19 cellular contexts compared by ENCODE assay signal in the genomic region with DNA sequence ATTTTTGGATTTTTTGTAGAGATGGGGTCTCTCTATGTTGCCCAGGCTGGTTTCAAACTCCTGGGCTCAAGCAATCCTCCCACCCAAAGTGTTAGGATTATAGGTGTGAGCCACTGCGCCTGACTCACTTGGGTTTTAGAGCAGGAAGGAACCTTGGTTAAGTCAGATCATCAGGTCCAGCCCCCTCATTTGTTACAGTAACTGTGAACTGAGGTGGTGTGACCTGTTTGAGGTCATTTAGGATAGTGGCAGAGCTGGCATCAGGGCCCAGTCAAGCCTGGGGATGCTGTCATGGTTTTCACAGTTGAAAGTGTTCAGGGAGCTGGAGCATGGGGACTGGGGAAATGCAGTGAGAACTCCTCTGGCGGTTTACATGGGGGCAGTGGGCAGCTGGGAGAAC.
DNase-seq lines count a peak whose midpoint lies in the region; ATAC-seq and TF ChIP-seq lines count a peak whose summit lies in the region.
"Had no signal": no experiment of that assay in that cellular context is flagged by ENCODE, and none has a peak within 500 bp of the region (broad histone marks: within the 10 kb centered on the region; RNA-seq: fewer than 3 reads in every experiment).

No MANE protein-coding gene starts in this region.

- H2AFZ ChIP-seq in mesenchymal stem cell (ENCODE audit: low read depth, low read length) = no peak overlapping the region

- no peak overlapping the region for H3K23ac ChIP-seq in mesenchymal stem cell (ENCODE audit: low read length in 2 of 2)

- H3K14ac ChIP-seq in mesenchymal stem cell (ENCODE audit: low read length in 2 of 2) = no peak overlapping the region

- H3K4me2 ChIP-seq in mesenchymal stem cell (ENCODE audit: low read length, poor library complexity, severe bottlenecking) = no peak overlapping the region

- no peak overlapping the region for H3K4ac ChIP-seq in mesenchymal stem cell (ENCODE audit: low read depth in 1 of 2, low read length in 2 of 2)

- no peak overlapping the region for H2BK15ac ChIP-seq in mesenchymal stem cell (ENCODE audit: low read depth, poor library complexity, severe bottlenecking)

- WGBS in mesenchymal stem cell = 100% methylated on average over 2 of the region's 2 CpGs

- H3K36me3 Mint-ChIP-seq in CD14-positive monocyte = peaks cover 8 to 15% of the 10 kb centered on the region in 2 donors
- peaks cover 11% of the 10 kb centered on the region for H3K36me3 Mint-ChIP-seq in activated T-helper 17 cell treated with anti-CD3 and anti-CD28 coated beads, Interleukin-2, amount 50 U/mL, for 72 hours (ENCODE audit: low read depth)
- no peaks in the 10 kb centered on the region for H3K36me3 Mint-ChIP-seq in mesothelial cell of epicardium
- H3K36me3 Mint-ChIP-seq: naive thymus-derived CD8-positive, alpha-beta T cell had no signal

- no peak for DNase-seq in CD14-positive monocyte (ENCODE audit: low spot score)
- DNase-seq in ELR (ENCODE audit: low read depth) = peak; percentile 11
- no peak for DNase-seq in mesenchymal stem cell
- no peak for DNase-seq in NAMALWA (ENCODE audit: low spot score)
- no peak for DNase-seq in mesothelial cell of epicardium (ENCODE audit: low spot score in 2 of 2, unreplicated experiment in 2 of 2)
- DNase-seq: caudate nucleus; GF-D8; GOT3; heart right ventricle; KBM-7; naive thymus-derived CD8-positive, alpha-beta T cell; NCI-H1694; NCI-H524 treated with DMSO at 0.1 percent for 48 hours; T-helper 9 cell had no signal

- H2BK12ac ChIP-seq in mesenchymal stem cell (ENCODE audit: low read length in 2 of 2) = peak overlapping the region in 1 of 2 experiments; percentile 31

- no peak overlapping the region for H4K91ac ChIP-seq in mesenchymal stem cell (ENCODE audit: low read length)

- H3K27me3 Mint-ChIP-seq in CD14-positive monocyte (ENCODE audit: low read depth in 3 of 3) (peaks cover 0 to 3% (median 0%) of the 10 kb centered on the region in 3 donors), mesothelial cell of epicardium (ENCODE audit: low read depth) (no peaks in the 10 kb centered on the region)
- H3K27me3 Mint-ChIP-seq in activated T-helper 17 cell treated with anti-CD3 and anti-CD28 coated beads, Interleukin-2, amount 50 U/mL, for 72 hours = no peaks in the 10 kb centered on the region
- H3K27me3 Mint-ChIP-seq: naive thymus-derived CD8-positive, alpha-beta T cell had no signal

- no peaks in the 10 kb centered on the region for H3K9me3 Mint-ChIP-seq in CD14-positive monocyte
- no peaks in the 10 kb centered on the region for H3K9me3 Mint-ChIP-seq in activated T-helper 17 cell treated with anti-CD3 and anti-CD28 coated beads, Interleukin-2, amount 50 U/mL, for 72 hours
- no peaks in the 10 kb centered on the region for H3K9me3 Mint-ChIP-seq in mesothelial cell of epicardium
- H3K9me3 Mint-ChIP-seq: naive thymus-derived CD8-positive, alpha-beta T cell had no signal

- no peak overlapping the region for H3K4me3 ChIP-seq in mesenchymal stem cell (ENCODE audit: insufficient read depth in 1 of 2, low read depth in 1 of 2, low read length in 2 of 2)
- H3K4me3 ChIP-seq: heart right ventricle, suprapubic skin had no signal

- H2BK120ac ChIP-seq in mesenchymal stem cell (ENCODE audit: low read depth, low read length) = no peak overlapping the region

- intact Hi-C loops in CD14-positive monocyte (cut with micrococcal nuclease) = no loop called here

- H3K36me3 ChIP-seq in mesenchymal stem cell (ENCODE audit: control insufficient read depth in 1 of 2, insufficient read depth in 2 of 2, low read depth in 1 of 2, low read length in 2 of 2) = peaks cover 0 to 3% of the 10 kb centered on the region in 2 experiments
- H3K36me3 ChIP-seq: suprapubic skin had no signal

- H3K27ac ChIP-seq in mesenchymal stem cell (ENCODE audit: low read length, poor library complexity, severe bottlenecking) = no peak overlapping the region
- H3K27ac ChIP-seq: C4-2B, suprapubic skin had no signal

- H3K9me3 ChIP-seq in mesenchymal stem cell (ENCODE audit: control insufficient read depth, low read length) = no peaks in the 10 kb centered on the region
- H3K9me3 ChIP-seq: heart right ventricle, suprapubic skin had no signal

- H3K9ac ChIP-seq in mesenchymal stem cell (ENCODE audit: low read length) = peak overlapping the region; percentile 91

- peaks cover 30% of the 10 kb centered on the region for H3K79me1 ChIP-seq in mesenchymal stem cell (replicated peaks; ENCODE audit: low read length, poor library complexity, severe bottlenecking)

- H3K4me1 ChIP-seq in mesenchymal stem cell (ENCODE audit: control insufficient read depth, insufficient read depth, low read depth, low read length) = peaks cover 11% of the 10 kb centered on the region

- no peak for TF ChIP-seq CTCF in CD14-positive monocyte (IDR thresholded peaks at IDR 0.05)
- no peak for TF ChIP-seq CTCF in mesothelial cell of epicardium (IDR thresholded peaks at IDR 0.05; ENCODE audit: unreplicated experiment)

- H2BK5ac ChIP-seq in mesenchymal stem cell (ENCODE audit: low read depth, low read length, poor library complexity, severe bottlenecking) = no peak overlapping the region

- peak overlapping the region; percentile 27 for H4K8ac ChIP-seq in mesenchymal stem cell (ENCODE audit: low read length)

- H3K27me3 ChIP-seq in mesenchymal stem cell (ENCODE audit: control insufficient read depth in 1 of 2, insufficient read depth in 1 of 2, low read length in 2 of 2) = no peaks in the 10 kb centered on the region
- H3K27me3 ChIP-seq: heart right ventricle, suprapubic skin had no signal

- H3K4me1 Mint-ChIP-seq in CD14-positive monocyte (peaks cover 48% of the 10 kb centered on the region), mesothelial cell of epicardium (peaks cover 2% of the 10 kb centered on the region)
- H3K4me1 Mint-ChIP-seq in activated T-helper 17 cell treated with anti-CD3 and anti-CD28 coated beads, Interleukin-2, amount 50 U/mL, for 72 hours = peaks cover 17% of the 10 kb centered on the region

- no peak overlapping the region for H3K4me3 Mint-ChIP-seq in CD14-positive monocyte
- H3K4me3 Mint-ChIP-seq in activated T-helper 17 cell treated with anti-CD3 and anti-CD28 coated beads, Interleukin-2, amount 50 U/mL, for 72 hours = peak overlapping the region; percentile 53
- no peak overlapping the region for H3K4me3 Mint-ChIP-seq in mesothelial cell of epicardium

- ATAC-seq in activated T-helper 17 cell treated with anti-CD3 and anti-CD28 coated beads, Interleukin-2, amount 50 U/mL, for 72 hours (replicated peaks) = peak; percentile 92
- ATAC-seq in HG02571 (IDR thresholded peaks at IDR 0.05; ENCODE audit: unreplicated experiment) = no peak
- no peak for ATAC-seq in HG03159 (IDR thresholded peaks at IDR 0.05; ENCODE audit: unreplicated experiment)
- ATAC-seq: heart right ventricle had no signal

- peak overlapping the region; percentile 48 to 94 (median 75) for H3K27ac Mint-ChIP-seq in CD14-positive monocyte
- peak overlapping the region; percentile 78 for H3K27ac Mint-ChIP-seq in activated T-helper 17 cell treated with anti-CD3 and anti-CD28 coated beads, Interleukin-2, amount 50 U/mL, for 72 hours
- no peak overlapping the region for H3K27ac Mint-ChIP-seq in mesothelial cell of epicardium

- H3K18ac ChIP-seq in mesenchymal stem cell (ENCODE audit: low read depth in 1 of 2, low read length in 2 of 2) = no peak overlapping the region

- H2AK5ac ChIP-seq in mesenchymal stem cell (ENCODE audit: low read length, severe bottlenecking) = peak overlapping the region; percentile 83
